In the genomic region with DNA sequence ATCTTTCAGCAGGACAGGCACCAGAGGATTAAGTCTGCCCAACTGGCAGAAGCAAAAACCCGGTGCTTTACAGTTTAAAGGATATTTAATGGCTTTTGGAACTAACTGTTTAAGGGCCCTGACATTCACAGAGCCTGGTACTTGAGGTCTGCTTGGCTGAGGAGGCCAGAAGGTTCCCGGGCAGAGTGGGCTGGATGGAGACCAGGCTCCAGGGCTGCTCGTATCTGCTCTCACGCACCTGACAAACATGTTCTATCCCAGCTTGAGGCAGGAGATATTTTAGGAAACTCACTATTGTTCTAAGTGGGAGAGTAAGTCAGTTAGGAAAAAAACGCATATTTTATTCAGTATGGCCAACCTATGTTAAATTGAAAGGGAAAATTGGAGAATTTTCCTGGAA, we compare ENCODE assay signal across 27 cellular contexts.
DNase-seq lines count a peak whose midpoint lies in the region; ATAC-seq, FAIRE-seq and TF ChIP-seq lines count a peak whose summit lies in the region.
"Had no signal": no experiment of that assay in that cellular context is flagged by ENCODE, and none has a peak within 500 bp of the region (broad histone marks: within the 10 kb centered on the region; RNA-seq: fewer than 3 reads in every experiment).

No MANE protein-coding gene starts in this region.

- H3K4me1 ChIP-seq in right atrium auricular region: peaks cover 0 to 10% of the 10 kb centered on the region in 2 donors
- peaks cover 0 to 15% (median 8%) of the 10 kb centered on the region in 9 donors for H3K4me1 ChIP-seq in heart right ventricle
- no peaks in the 10 kb centered on the region for H3K4me1 ChIP-seq in right cardiac atrium (ENCODE audit: control insufficient read depth, insufficient read depth, low read length)
- peaks cover 0 to 5% (median 0%) of the 10 kb centered on the region in 4 donors for H3K4me1 ChIP-seq in sigmoid colon
- H3K4me1 ChIP-seq: HAP-1 had no signal

- TF ChIP-seq EP300 in sigmoid colon (IDR thresholded peaks at IDR 0.05): no peak

- 63 to 77% methylated on average over 5 of the region's 5 CpGs for WGBS in heart right ventricle, 2 donors
- 77% methylated on average over 5 of the region's 5 CpGs for WGBS in right cardiac atrium
- 94 to 95% methylated on average over 5 of the region's 5 CpGs for WGBS in sigmoid colon, 2 donors

- TF ChIP-seq CTCF in right atrium auricular region (IDR thresholded peaks at IDR 0.05): no peak
- no peak for TF ChIP-seq CTCF in heart right ventricle (IDR thresholded peaks at IDR 0.05)
- TF ChIP-seq CTCF in sigmoid colon (IDR thresholded peaks at IDR 0.05): no peak
- TF ChIP-seq CTCF in GM13977 (IDR thresholded peaks at IDR 0.05; ENCODE audit: extremely low read depth, insufficient read depth, missing control alignments): no peak

- H3K27me3 ChIP-seq in right atrium auricular region: no peaks in the 10 kb centered on the region
- H3K27me3 ChIP-seq in heart right ventricle: no peaks in the 10 kb centered on the region
- no peaks in the 10 kb centered on the region for H3K27me3 ChIP-seq in right cardiac atrium (ENCODE audit: control insufficient read depth, insufficient read depth)
- no peaks in the 10 kb centered on the region for H3K27me3 ChIP-seq in sigmoid colon
- H3K27me3 ChIP-seq: BE2C; BLaER1 treated with 17β-estradiol and CSF1 and Interleukin-3, amounts not matched to agents 10 nM and 100 nM had no signal

- peak; percentile 68 for ATAC-seq in Right ventricle myocardium inferior
- ATAC-seq in heart right ventricle: peak in 7 of 8 donors; percentile 53 to 79 (median 72)
- ATAC-seq in right cardiac atrium: peak; percentile 28 to 46

- TF ChIP-seq POLR2A in sigmoid colon (IDR thresholded peaks at IDR 0.05): no peak
- TF ChIP-seq POLR2A in GM12892 (IDR thresholded peaks at IDR 0.05; ENCODE audit: low read depth, low read length): no peak

- peaks cover 60% of the 10 kb centered on the region for H3K36me3 ChIP-seq in right atrium auricular region
- H3K36me3 ChIP-seq in heart right ventricle: peaks cover 0 to 89% (median 21%) of the 10 kb centered on the region in 9 donors
- H3K36me3 ChIP-seq in sigmoid colon: peaks cover 34 to 87% (median 42%) of the 10 kb centered on the region in 4 donors
- H3K36me3 ChIP-seq: BE2C, HAP-1 had no signal

- intact Hi-C loops in Right ventricle myocardium inferior (cut with DNase I): no loop called here
- intact Hi-C loops in heart right ventricle (cut with DNase I): no loop called here
- intact Hi-C loops in right cardiac atrium (cut with DNase I): no loop called here
- intact Hi-C loops in sigmoid colon (cut with DNase I): no loop called here

- H3K27ac ChIP-seq in right atrium auricular region: no peak overlapping the region
- peak overlapping the region in 2 of 10 donors; percentile 2 to 18 for H3K27ac ChIP-seq in heart right ventricle
- H3K27ac ChIP-seq in right cardiac atrium (ENCODE audit: low read length): no peak overlapping the region
- no peak overlapping the region for H3K27ac ChIP-seq in sigmoid colon
- H3K27ac ChIP-seq: 22Rv1; BLaER1 treated with 17β-estradiol and CSF1 and Interleukin-3, amounts not matched to agents 10 nM and 100 nM had no signal

- no peak overlapping the region for H3K4me3 ChIP-seq in right atrium auricular region
- no peak overlapping the region for H3K4me3 ChIP-seq in heart right ventricle
- H3K4me3 ChIP-seq in right cardiac atrium (ENCODE audit: low read length): no peak overlapping the region
- no peak overlapping the region for H3K4me3 ChIP-seq in sigmoid colon
- H3K4me3 ChIP-seq: BLaER1 treated with 17β-estradiol and CSF1 and Interleukin-3, amounts not matched to agents 10 nM and 100 nM; HAP-1 had no signal

- no peak for DNase-seq in Right ventricle myocardium inferior (ENCODE audit: missing footprints)
- no peak for DNase-seq in right atrium auricular region (ENCODE audit: low spot score)
- DNase-seq in cerebellum (ENCODE audit: low spot score): peak; percentile 26
- no peak for DNase-seq in heart right ventricle
- DNase-seq in right cardiac atrium: no peak
- DNase-seq in sigmoid colon: no peak
- DNase-seq in GM13977 (ENCODE audit: low spot score): no peak
- DNase-seq in GM12892 (ENCODE audit: insufficient read length): no peak
- DNase-seq: ACHN; AML-193; BE2C; CD4-positive, alpha-beta T cell; CD8-positive, alpha-beta memory T cell; DMS 273 treated with DMSO at 0.1 percent for 48 hours; DMS79; EL; GF-D8; GOT3; HFFc6 had no signal

- in situ Hi-C loops in GM13977 (cut with MboI; ENCODE audit: low pct_unique_long_range_greater_than_20kb, low sequenced_read_pairs, unreplicated experiment): no loop called here

- no peak for FAIRE-seq in GM12892 (lab: Jason Lieb, UNC)
- FAIRE-seq: A204.1, D721Med, GM12891, GM19239, H54 had no signal

- H3K9me3 ChIP-seq in right atrium auricular region (no peaks in the 10 kb centered on the region), heart right ventricle (no peaks in the 10 kb centered on the region), right cardiac atrium (ENCODE audit: control insufficient read depth, low read length) (no peaks in the 10 kb centered on the region), sigmoid colon (no peaks in the 10 kb centered on the region)
- H3K9me3 ChIP-seq: BE2C; BLaER1 treated with 17β-estradiol and CSF1 and Interleukin-3, amounts not matched to agents 10 nM and 100 nM; HAP-1 had no signal
